Comparison of ENCODE assay signal across 1 cellular context in genomic region chr22:41934284-41935014, GRCh38.
A peak's percentile ranks its signal among the peaks of the same experiment; 100 is the strongest.
TF ChIP-seq lines count a peak whose summit lies in the region.

No MANE protein-coding gene starts in this region.

TF ChIP-seq in GM12878, 131 proteins besides CTCF, POLR2A, EP300 and RAD21:
- 0 out of 2 replicates have a peak, but pooled peaks have one; percentile 43 for TF ChIP-seq POLR2AphosphoS2 (IDR thresholded peaks at IDR 0.05; ENCODE audit: low read depth, low read length)
- TF ChIP-seq IRF3 (IDR thresholded peaks at IDR 0.05) = no peak
- TF ChIP-seq ZNF687 (IDR thresholded peaks at IDR 0.05) = peak; percentile 51
- TF ChIP-seq SREBF2 (IDR thresholded peaks at IDR 0.05; ENCODE audit: low read length) = no peak
- no peak for TF ChIP-seq E2F4 (IDR thresholded peaks at IDR 0.05; ENCODE audit: low read depth, low read length)
- TF ChIP-seq HDGF (IDR thresholded peaks at IDR 0.05) = peak; percentile 46
